8 cellular contexts compared by ENCODE assay signal in genomic region chr1:58162952-58163550, GRCh38.
DNase-seq lines count a peak whose midpoint lies in the region; ATAC-seq and TF ChIP-seq lines count a peak whose summit lies in the region.

No MANE protein-coding gene starts in this region.

- CTCF ChIA-PET in activated CD4-positive, alpha-beta T cell treated with anti-CD3 and anti-CD28 coated beads for 36 hours (lab: Charles Lee), result interaction anchor here (0.8 kb wide), 1 partner anchor 77 kb away, joined by 3 read pairs; no protein-coding TSS in a partner anchor

- no peaks in the 10 kb centered on the region for H3K27me3 Mint-ChIP-seq in activated CD4-positive, alpha-beta T cell treated with anti-CD3 and anti-CD28 coated beads for 36 hours

- peaks cover 3% of the 10 kb centered on the region for H3K9me3 Mint-ChIP-seq in activated CD4-positive, alpha-beta T cell treated with anti-CD3 and anti-CD28 coated beads for 36 hours (ENCODE audit: low read depth)

- peak; percentile 83 for TF ChIP-seq CTCF in LNCAP (IDR thresholded peaks at IDR 0.05)

- no peaks in the 10 kb centered on the region for H3K36me3 Mint-ChIP-seq in activated CD4-positive, alpha-beta T cell treated with anti-CD3 and anti-CD28 coated beads for 36 hours (ENCODE audit: low read depth)

- no peak for ATAC-seq in activated CD4-positive, alpha-beta T cell treated with anti-CD3 and anti-CD28 coated beads for 36 hours
- ATAC-seq in GM21526 (IDR thresholded peaks at IDR 0.05; ENCODE audit: low FRiP score, unreplicated experiment), result no peak
- ATAC-seq in GM18517 (IDR thresholded peaks at IDR 0.05; ENCODE audit: unreplicated experiment), result no peak

- peak; percentile 22 for DNase-seq in activated CD4-positive, alpha-beta T cell treated with anti-CD3 and anti-CD28 coated beads for 36 hours
- DNase-seq in activated CD4-positive, alpha-beta T cell treated with anti-CD3 and anti-CD28 coated beads, Interleukin-2, amount 50 U/mL, for 4 hours, result no peak
- DNase-seq in RPMI8226 (peak; percentile 46), epidermal melanocyte (ENCODE audit: insufficient read length, low spot score) (peak; percentile 26), midbrain (lab: John Stamatoyannopoulos, UW) (peak; percentile 81)

- POLR2A ChIA-PET in activated CD4-positive, alpha-beta T cell treated with anti-CD3 and anti-CD28 coated beads for 36 hours (lab: Charles Lee), result no interaction called here

- H3K4me1 Mint-ChIP-seq in activated CD4-positive, alpha-beta T cell treated with anti-CD3 and anti-CD28 coated beads for 36 hours, result no peaks in the 10 kb centered on the region

- H3K27ac Mint-ChIP-seq in activated CD4-positive, alpha-beta T cell treated with anti-CD3 and anti-CD28 coated beads for 36 hours, result no peak overlapping the region

- intact Hi-C loops in activated CD4-positive, alpha-beta T cell treated with anti-CD3 and anti-CD28 coated beads for 36 hours (cut with DNase I, micrococcal nuclease), result loop anchor here in 1 of 2 experiments (5.0 kb wide), 1 partner anchor 1331 kb away; no protein-coding TSS in a partner anchor

- no peak overlapping the region for H3K4me3 Mint-ChIP-seq in activated CD4-positive, alpha-beta T cell treated with anti-CD3 and anti-CD28 coated beads for 36 hours

Comparison
In these comparisons a context has a peak if more than half of its experiments do, and no peak if none do; other contexts are left out.
1. DNase-seq: peak in activated CD4-positive, alpha-beta T cell treated with anti-CD3 and anti-CD28 coated beads for 36 hours (single experiment), RPMI8226 (single experiment), epidermal melanocyte (single experiment) and midbrain (single experiment); none in activated CD4-positive, alpha-beta T cell treated with anti-CD3 and anti-CD28 coated beads, Interleukin-2, amount 50 U/mL, for 4 hours (0 of 2).